ENCODE assay signal across 8 cellular contexts in the genomic region with DNA sequence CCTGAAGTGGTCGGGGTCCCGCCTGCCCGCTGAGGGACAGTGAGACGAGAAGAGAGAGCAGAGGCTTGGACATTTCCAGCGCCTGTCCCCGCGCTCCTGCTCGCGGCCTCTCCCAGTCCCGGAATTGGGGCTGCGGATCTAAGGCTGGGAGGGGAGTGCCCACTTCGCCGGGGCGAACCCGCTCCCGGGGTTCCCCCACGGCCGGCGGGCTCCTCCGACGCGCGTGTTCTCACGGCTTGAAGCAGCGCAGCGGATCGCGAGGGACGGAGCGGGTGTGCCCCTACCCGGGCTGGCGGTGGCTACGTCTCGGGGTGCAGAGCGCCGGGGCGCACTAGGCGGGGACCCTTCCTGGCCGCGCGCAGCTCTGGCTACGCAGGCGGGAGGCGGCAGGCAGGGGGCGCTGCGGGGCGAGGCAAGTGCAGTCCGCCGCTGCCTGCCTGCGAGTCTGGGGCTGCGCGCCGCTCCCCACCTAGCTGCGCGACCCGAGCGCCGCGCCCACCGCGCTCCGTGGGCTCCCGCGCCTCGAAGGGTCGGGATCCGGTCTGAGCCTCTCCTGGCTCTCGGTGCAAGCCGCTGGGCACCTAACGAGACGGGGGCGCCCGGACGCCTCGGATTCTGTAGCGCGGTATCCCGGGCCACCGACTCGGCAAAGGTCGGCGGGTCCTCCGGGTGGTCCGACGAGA. TPM values are rescaled to one million over a fixed set of nuclear protein-coding genes. Genes with fewer than 3 reads are reported as not detected.
A peak's percentile ranks its signal among the peaks of the same experiment; 100 is the strongest.
DNase-seq lines count a peak whose midpoint lies in the region; ATAC-seq and TF ChIP-seq lines count a peak whose summit lies in the region.

No MANE protein-coding gene starts in this region.

- H3K79me2 ChIP-seq in SU-DHL-6 (ENCODE audit: insufficient read depth, low read length) = no peaks in the 10 kb centered on the region

- peak overlapping the region; percentile 59 for H3K4me3 Mint-ChIP-seq in activated naive CD8-positive, alpha-beta T cell treated with anti-CD3 and anti-CD28 coated beads, Interleukin-2, amount 50 U/mL, for 24 hours
- peak overlapping the region; percentile 85 for H3K4me3 Mint-ChIP-seq in type B pancreatic cell

- TF ChIP-seq CTCF in HL-60 (IDR thresholded peaks at IDR 0.05; ENCODE audit: insufficient read depth, low read length) (peak; percentile 16), SU-DHL-6 (IDR thresholded peaks at IDR 0.05; ENCODE audit: insufficient read depth, low read length, poor library complexity, severe bottlenecking) (peak; percentile 60), type B pancreatic cell (conservative IDR thresholded peaks at IDR 0.05) (peak; percentile 96)

- H3F3A ChIP-seq in SU-DHL-6 (ENCODE audit: insufficient read depth) = no peaks in the 10 kb centered on the region

- H3K27me3 ChIP-seq in HL-60 (ENCODE audit: insufficient read depth, poor library complexity, severe bottlenecking) (peaks cover 60% of the 10 kb centered on the region), SU-DHL-6 (ENCODE audit: low read length) (no peaks in the 10 kb centered on the region)

- intact Hi-C loops in left cardiac atrium (cut with DNase I) = loop anchor here in 1 of 2 donors (1.0 kb wide), 1 partner anchor 60 kb away; no protein-coding TSS in a partner anchor
- intact Hi-C loops in posterior vena cava (cut with DNase I) = loop anchor here (5.0 kb wide), 1 partner anchor 61 kb away; no protein-coding TSS in a partner anchor

- H3K4me3 ChIP-seq in HL-60 (replicated peaks; ENCODE audit: insufficient read depth, low read length) = peak overlapping the region; percentile 2; the same call in 1 of the 2 replicates
- H3K4me3 ChIP-seq in SU-DHL-6 (ENCODE audit: insufficient read depth, low read length, poor library complexity, severe bottlenecking) = peak overlapping the region; percentile 46

- peaks cover 58% of the 10 kb centered on the region for H3K27me3 Mint-ChIP-seq in activated naive CD8-positive, alpha-beta T cell treated with anti-CD3 and anti-CD28 coated beads, Interleukin-2, amount 50 U/mL, for 24 hours
- peaks cover 75% of the 10 kb centered on the region for H3K27me3 Mint-ChIP-seq in type B pancreatic cell

- no peaks in the 10 kb centered on the region for H3K36me3 ChIP-seq in SU-DHL-6 (ENCODE audit: low read length)

- peak overlapping the region; percentile 66 for H3K4me2 ChIP-seq in SU-DHL-6 (ENCODE audit: low read depth, low read length, poor library complexity, severe bottlenecking)

- no peaks in the 10 kb centered on the region for H3K9me3 Mint-ChIP-seq in activated naive CD8-positive, alpha-beta T cell treated with anti-CD3 and anti-CD28 coated beads, Interleukin-2, amount 50 U/mL, for 24 hours
- no peaks in the 10 kb centered on the region for H3K9me3 Mint-ChIP-seq in type B pancreatic cell

- H3K27ac ChIP-seq in HL-60 (replicated peaks) (no peak overlapping the region), SU-DHL-6 (ENCODE audit: low read depth, low read length) (no peak overlapping the region)

- ATAC-seq in activated naive CD8-positive, alpha-beta T cell treated with anti-CD3 and anti-CD28 coated beads, Interleukin-2, amount 50 U/mL, for 24 hours = peak; percentile 79
- peak; percentile 89 to 90 for ATAC-seq in left cardiac atrium

- no peak overlapping the region for H2AFZ ChIP-seq in SU-DHL-6 (ENCODE audit: low read depth, low read length, severe bottlenecking)

- H3K9me3 ChIP-seq in SU-DHL-6 (ENCODE audit: insufficient read depth, low read length) = no peaks in the 10 kb centered on the region

- no peak overlapping the region for H3K27ac Mint-ChIP-seq in activated naive CD8-positive, alpha-beta T cell treated with anti-CD3 and anti-CD28 coated beads, Interleukin-2, amount 50 U/mL, for 24 hours
- no peak overlapping the region for H3K27ac Mint-ChIP-seq in type B pancreatic cell

- peaks cover 22% of the 10 kb centered on the region for H3K4me1 Mint-ChIP-seq in activated naive CD8-positive, alpha-beta T cell treated with anti-CD3 and anti-CD28 coated beads, Interleukin-2, amount 50 U/mL, for 24 hours
- H3K4me1 Mint-ChIP-seq in type B pancreatic cell (ENCODE audit: unreplicated experiment) = peaks cover 17% of the 10 kb centered on the region

- H3K9me2 ChIP-seq in SU-DHL-6 (replicated peaks; ENCODE audit: insufficient read depth, low read length) = no peaks in the 10 kb centered on the region

- DNase-seq in COR-L47 (lab: John Stamatoyannopoulos, UW) (peak; percentile 56), HL-60 (ENCODE audit: low read depth in 1 of 2, low spot score in 1 of 2) (peak; percentile 29 to 39), left cardiac atrium (peak; percentile 86), posterior vena cava (ENCODE audit: low spot score) (peak; percentile 91), type B pancreatic cell (ENCODE audit: extremely low spot score, unreplicated experiment) (peak; percentile 91), NCI-H446 treated with DMSO at 0.1 percent for 48 hours (lab: John Stamatoyannopoulos, UW) (no peak)
- peak; percentile 92 for DNase-seq in activated naive CD8-positive, alpha-beta T cell treated with anti-CD3 and anti-CD28 coated beads, Interleukin-2, amount 50 U/mL, for 24 hours

- no peaks in the 10 kb centered on the region for H4K20me1 ChIP-seq in SU-DHL-6 (ENCODE audit: low read depth, low read length)

- peak overlapping the region; percentile 32; the same call in 1 of the 2 replicates for H3K9ac ChIP-seq in SU-DHL-6 (ENCODE audit: low read length)

- no peaks in the 10 kb centered on the region for H3K36me3 Mint-ChIP-seq in activated naive CD8-positive, alpha-beta T cell treated with anti-CD3 and anti-CD28 coated beads, Interleukin-2, amount 50 U/mL, for 24 hours (ENCODE audit: low read depth)
- no peaks in the 10 kb centered on the region for H3K36me3 Mint-ChIP-seq in type B pancreatic cell

RNA-seq across cellular contexts. Expression of a gene that starts 1.2 kb away (rescaled TPM):
- 10 to 100 TPM; 13.7 to 31.1 TPM for total RNA-seq in left cardiac atrium
- total RNA-seq in posterior vena cava = 10 to 100 TPM; 35.7 to 69.9 TPM
- total RNA-seq in type B pancreatic cell (ENCODE audit: low replicate concordance) = 2.1 and 41.3 TPM in 2 replicates

Comparison
In these comparisons a context has a peak if more than half of its experiments do, and no peak if none do; other contexts are left out.
1. CTCF ChIP-seq: peak in every context shown above with its lines; median percentile 96 in type B pancreatic cell; 60 in SU-DHL-6; 16 in HL-60.